ENCODE assay signal across 24 cellular contexts in genomic region chr15:88048237-88048636, GRCh38.
"Had no signal": no experiment of that assay in that cellular context is flagged by ENCODE, and none has a peak within 500 bp of the region (broad histone marks: within the 10 kb centered on the region; RNA-seq: fewer than 3 reads in every experiment).

No MANE protein-coding gene starts in this region.

- H3K36me3 ChIP-seq: esophagus muscularis mucosa, gastroesophageal sphincter, heart left ventricle, left lung, lower lobe of right lung had no signal

- H3K27ac ChIP-seq: coronary artery, dorsolateral prefrontal cortex, esophagus muscularis mucosa, foreskin keratinocyte, gastroesophageal sphincter, heart left ventricle, hepatocyte, left lung, lower lobe of right lung had no signal

- H3K4me1 ChIP-seq: foreskin keratinocyte, gastroesophageal sphincter, left lung, lower lobe of right lung had no signal

- H3K4me2 ChIP-seq: hepatocyte had no signal

- H3K27me3 ChIP-seq: dorsolateral prefrontal cortex, esophagus muscularis mucosa, foreskin keratinocyte, gastroesophageal sphincter, heart left ventricle, hepatocyte, left lung had no signal

- H3K9me3 ChIP-seq: esophagus muscularis mucosa, gastroesophageal sphincter, heart left ventricle, left lung, lower lobe of right lung had no signal

- H3K4me3 ChIP-seq: coronary artery, dorsolateral prefrontal cortex, esophagus muscularis mucosa, gastroesophageal sphincter, heart left ventricle, hepatocyte, left lung, lower lobe of right lung had no signal

- DNase-seq: dermis blood vessel endothelial cell; dorsolateral prefrontal cortex; effector CD4-positive, alpha-beta T cell; effector memory CD4-positive, alpha-beta T cell; foreskin keratinocyte; heart left ventricle; hypothalamus; immature natural killer cell; islet precursor cell; kidney; kidney glomerular epithelial cell; left cardiac atrium; left lung; left ventricle myocardium superior; lower lobe of right lung; mesenchymal stem cell; midbrain had no signal

- ATAC-seq: foreskin keratinocyte, gastroesophageal sphincter, left lung, left ventricle myocardium superior, lower lobe of right lung had no signal

- H3K79me2 ChIP-seq: hepatocyte had no signal

- H2AFZ ChIP-seq: hepatocyte had no signal

- FAIRE-seq: colon, endothelial cell of umbilical vein, frontal cortex, kidney had no signal
